In genomic region chr2:62934501-62934900, GRCh38 we compare ENCODE assay signal across 14 cellular contexts.
DNase-seq lines count a peak whose midpoint lies in the region; TF ChIP-seq lines count a peak whose summit lies in the region.
"Had no signal": no experiment of that assay in that cellular context is flagged by ENCODE, and none has a peak within 500 bp of the region (broad histone marks: within the 10 kb centered on the region; RNA-seq: fewer than 3 reads in every experiment).

No MANE protein-coding gene starts in this region.

- DNase-seq in LHCN-M2 (ENCODE audit: low read depth) (peak; percentile 68), brain microvascular endothelial cell (peak; percentile 67), fibroblast of the aortic adventitia (ENCODE audit: low read depth) (peak; percentile 28), smooth muscle cell of the brain vasculature (ENCODE audit: low read depth, low spot score) (peak; percentile 12), mesenteric fat pad (ENCODE audit: low spot score) (no peak), inferior parietal cortex (ENCODE audit: extremely low spot score) (no peak)
- no peak for DNase-seq in stimulated activated naive CD4-positive, alpha-beta T cell (lab: John Stamatoyannopoulos, UW)
- DNase-seq: Calu3; CD4-positive, alpha-beta memory T cell; DMS53; H7; NCI-H187 treated with DMSO at 0.1 percent for 48 hours; NCI-H510A; NCI-H774 had no signal

- H3K4me3 ChIP-seq in brain microvascular endothelial cell (ENCODE audit: low read depth, low read length) (no peak overlapping the region), fibroblast of the aortic adventitia (ENCODE audit: low read depth, low read length) (no peak overlapping the region)

- peak overlapping the region; percentile 3 for H3K27ac ChIP-seq in brain microvascular endothelial cell

- TF ChIP-seq CTCF in brain microvascular endothelial cell (IDR thresholded peaks at IDR 0.05; ENCODE audit: low read depth, low read length, missing control alignments): no peak
- TF ChIP-seq CTCF in fibroblast of the aortic adventitia (IDR thresholded peaks at IDR 0.05; ENCODE audit: insufficient read depth, low read length): no peak

- no peaks in the 10 kb centered on the region for H3K36me3 ChIP-seq in brain microvascular endothelial cell (replicated peaks)

- in situ Hi-C loops in brain microvascular endothelial cell (cut with HindIII; ENCODE audit: low pct_ligation_motif_present, low sequenced_read_pairs): no loop called here

- no peaks in the 10 kb centered on the region for H3K27me3 ChIP-seq in brain microvascular endothelial cell (replicated peaks)

Comparison
In these comparisons a context has a peak if more than half of its experiments do, and no peak if none do; other contexts are left out.
1. DNase-seq: peak in LHCN-M2 (single experiment), brain microvascular endothelial cell (single experiment), fibroblast of the aortic adventitia (single experiment) and smooth muscle cell of the brain vasculature (single experiment); none in mesenteric fat pad (single experiment), inferior parietal cortex (single experiment) and stimulated activated naive CD4-positive, alpha-beta T cell (0 of 6).